In genomic region chr2:215417400-215417951, GRCh38 we compare ENCODE assay signal across 1 cellular context.
A peak's percentile ranks its signal among the peaks of the same experiment; 100 is the strongest.
TF ChIP-seq lines count a peak whose summit lies in the region.

No MANE protein-coding gene starts in this region.

TF ChIP-seq in HepG2, 621 proteins besides CTCF, POLR2A, EP300 and RAD21 (continued from another document):
- peak; percentile 9 for TF ChIP-seq TBL1XR1 (IDR thresholded peaks at IDR 0.05; ENCODE audit: borderline replicate concordance, low read length, partially characterized antibody)
- TF ChIP-seq SUZ12 (IDR thresholded peaks at IDR 0.05; ENCODE audit: low read depth, low read length), result no peak
- TF ChIP-seq, protein P1, sequence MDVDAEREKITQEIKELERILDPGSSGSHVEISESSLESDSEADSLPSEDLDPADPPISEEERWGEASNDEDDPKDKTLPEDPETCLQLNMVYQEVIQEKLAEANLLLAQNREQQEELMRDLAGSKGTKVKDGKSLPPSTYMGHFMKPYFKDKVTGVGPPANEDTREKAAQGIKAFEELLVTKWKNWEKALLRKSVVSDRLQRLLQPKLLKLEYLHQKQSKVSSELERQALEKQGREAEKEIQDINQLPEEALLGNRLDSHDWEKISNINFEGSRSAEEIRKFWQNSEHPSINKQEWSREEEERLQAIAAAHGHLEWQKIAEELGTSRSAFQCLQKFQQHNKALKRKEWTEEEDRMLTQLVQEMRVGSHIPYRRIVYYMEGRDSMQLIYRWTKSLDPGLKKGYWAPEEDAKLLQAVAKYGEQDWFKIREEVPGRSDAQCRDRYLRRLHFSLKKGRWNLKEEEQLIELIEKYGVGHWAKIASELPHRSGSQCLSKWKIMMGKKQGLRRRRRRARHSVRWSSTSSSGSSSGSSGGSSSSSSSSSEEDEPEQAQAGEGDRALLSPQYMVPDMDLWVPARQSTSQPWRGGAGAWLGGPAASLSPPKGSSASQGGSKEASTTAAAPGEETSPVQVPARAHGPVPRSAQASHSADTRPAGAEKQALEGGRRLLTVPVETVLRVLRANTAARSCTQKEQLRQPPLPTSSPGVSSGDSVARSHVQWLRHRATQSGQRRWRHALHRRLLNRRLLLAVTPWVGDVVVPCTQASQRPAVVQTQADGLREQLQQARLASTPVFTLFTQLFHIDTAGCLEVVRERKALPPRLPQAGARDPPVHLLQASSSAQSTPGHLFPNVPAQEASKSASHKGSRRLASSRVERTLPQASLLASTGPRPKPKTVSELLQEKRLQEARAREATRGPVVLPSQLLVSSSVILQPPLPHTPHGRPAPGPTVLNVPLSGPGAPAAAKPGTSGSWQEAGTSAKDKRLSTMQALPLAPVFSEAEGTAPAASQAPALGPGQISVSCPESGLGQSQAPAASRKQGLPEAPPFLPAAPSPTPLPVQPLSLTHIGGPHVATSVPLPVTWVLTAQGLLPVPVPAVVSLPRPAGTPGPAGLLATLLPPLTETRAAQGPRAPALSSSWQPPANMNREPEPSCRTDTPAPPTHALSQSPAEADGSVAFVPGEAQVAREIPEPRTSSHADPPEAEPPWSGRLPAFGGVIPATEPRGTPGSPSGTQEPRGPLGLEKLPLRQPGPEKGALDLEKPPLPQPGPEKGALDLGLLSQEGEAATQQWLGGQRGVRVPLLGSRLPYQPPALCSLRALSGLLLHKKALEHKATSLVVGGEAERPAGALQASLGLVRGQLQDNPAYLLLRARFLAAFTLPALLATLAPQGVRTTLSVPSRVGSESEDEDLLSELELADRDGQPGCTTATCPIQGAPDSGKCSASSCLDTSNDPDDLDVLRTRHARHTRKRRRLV (CRISPR knock-in tag; IDR thresholded peaks at IDR 0.05), result no peak
- TF ChIP-seq, protein P2, sequence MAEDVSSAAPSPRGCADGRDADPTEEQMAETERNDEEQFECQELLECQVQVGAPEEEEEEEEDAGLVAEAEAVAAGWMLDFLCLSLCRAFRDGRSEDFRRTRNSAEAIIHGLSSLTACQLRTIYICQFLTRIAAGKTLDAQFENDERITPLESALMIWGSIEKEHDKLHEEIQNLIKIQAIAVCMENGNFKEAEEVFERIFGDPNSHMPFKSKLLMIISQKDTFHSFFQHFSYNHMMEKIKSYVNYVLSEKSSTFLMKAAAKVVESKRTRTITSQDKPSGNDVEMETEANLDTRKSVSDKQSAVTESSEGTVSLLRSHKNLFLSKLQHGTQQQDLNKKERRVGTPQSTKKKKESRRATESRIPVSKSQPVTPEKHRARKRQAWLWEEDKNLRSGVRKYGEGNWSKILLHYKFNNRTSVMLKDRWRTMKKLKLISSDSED (CRISPR knock-in tag; IDR thresholded peaks at IDR 0.05), result no peak
- no peak for TF ChIP-seq ZNF510 (CRISPR knock-in tag; IDR thresholded peaks at IDR 0.05; ENCODE audit: low read depth)
- no peak for TF ChIP-seq RBAK (CRISPR knock-in tag; IDR thresholded peaks at IDR 0.05)
- TF ChIP-seq GATA4 (IDR thresholded peaks at IDR 0.05; ENCODE audit: borderline replicate concordance, low read depth), result peak; percentile 97
- TF ChIP-seq ARNT (IDR thresholded peaks at IDR 0.05), result no peak
- TF ChIP-seq PLRG1 (conservative IDR thresholded peaks at IDR 0.05), result no peak
- TF ChIP-seq ZNF768 (CRISPR knock-in tag; IDR thresholded peaks at IDR 0.05), result no peak
- TF ChIP-seq ZNF143 (CRISPR knock-in tag; IDR thresholded peaks at IDR 0.05), result no peak
- TF ChIP-seq ZNF3 (CRISPR knock-in tag; IDR thresholded peaks at IDR 0.05), result no peak; the same call in 1 of the 2 replicates
- no peak for TF ChIP-seq JUND (CRISPR knock-in tag; IDR thresholded peaks at IDR 0.05)
- TF ChIP-seq GATAD1 (CRISPR knock-in tag; IDR thresholded peaks at IDR 0.05), result peak; percentile 44; the same call in 1 of the 2 replicates
- peak; percentile 90 for TF ChIP-seq BCL6 (CRISPR knock-in tag; IDR thresholded peaks at IDR 0.05)
- peak; percentile 96 for TF ChIP-seq ARID5B (CRISPR knock-in tag; IDR thresholded peaks at IDR 0.05)
- TF ChIP-seq ZNF703 (CRISPR knock-in tag; IDR thresholded peaks at IDR 0.05; ENCODE audit: borderline replicate concordance), result no peak
- no peak for TF ChIP-seq SRY (CRISPR knock-in tag; IDR thresholded peaks at IDR 0.05)
- no peak for TF ChIP-seq BRF2 (CRISPR knock-in tag; IDR thresholded peaks at IDR 0.05)
- TF ChIP-seq AKAP8 (CRISPR knock-in tag; IDR thresholded peaks at IDR 0.05), result no peak
- no peak for TF ChIP-seq ZNF724P (CRISPR knock-in tag; IDR thresholded peaks at IDR 0.05; ENCODE audit: borderline replicate concordance)
- no peak for TF ChIP-seq ZNF501 (CRISPR knock-in tag; IDR thresholded peaks at IDR 0.05)
- TF ChIP-seq ZNF83 (CRISPR knock-in tag; IDR thresholded peaks at IDR 0.05; ENCODE audit: borderline replicate concordance), result no peak
- TF ChIP-seq ZNF790 (CRISPR knock-in tag; IDR thresholded peaks at IDR 0.05; ENCODE audit: borderline replicate concordance), result no peak
- no peak for TF ChIP-seq NFE2L1 (CRISPR knock-in tag; IDR thresholded peaks at IDR 0.05; ENCODE audit: borderline replicate concordance)
- TF ChIP-seq, protein P3, sequence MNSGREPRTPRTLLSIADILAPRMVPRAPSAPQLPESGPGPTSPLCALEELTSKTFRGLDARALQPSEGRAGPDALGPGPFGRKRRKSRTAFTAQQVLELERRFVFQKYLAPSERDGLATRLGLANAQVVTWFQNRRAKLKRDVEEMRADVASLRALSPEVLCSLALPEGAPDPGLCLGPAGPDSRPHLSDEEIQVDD (CRISPR knock-in tag; IDR thresholded peaks at IDR 0.05; ENCODE audit: borderline replicate concordance), result no peak
- peak; percentile 82 for TF ChIP-seq IRF2 (CRISPR knock-in tag; IDR thresholded peaks at IDR 0.05)
- TF ChIP-seq, protein P4, sequence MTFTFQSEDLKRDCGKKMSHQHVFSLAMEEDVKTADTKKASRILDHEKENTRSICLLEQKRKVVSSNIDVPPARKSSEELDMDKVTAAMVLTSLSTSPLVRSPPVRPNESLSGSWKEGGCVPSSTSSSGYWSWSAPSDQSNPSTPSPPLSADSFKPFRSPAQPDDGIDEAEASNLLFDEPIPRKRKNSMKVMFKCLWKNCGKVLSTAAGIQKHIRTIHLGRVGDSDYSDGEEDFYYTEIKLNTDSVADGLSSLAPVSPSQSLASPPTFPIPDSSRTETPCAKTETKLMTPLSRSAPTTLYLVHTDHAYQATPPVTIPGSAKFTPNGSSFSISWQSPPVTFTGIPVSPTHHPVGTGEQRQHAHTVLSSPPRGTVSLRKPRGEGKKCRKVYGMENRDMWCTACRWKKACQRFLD (CRISPR knock-in tag; IDR thresholded peaks at IDR 0.05; ENCODE audit: borderline replicate concordance), result no peak
